In the genomic region with DNA sequence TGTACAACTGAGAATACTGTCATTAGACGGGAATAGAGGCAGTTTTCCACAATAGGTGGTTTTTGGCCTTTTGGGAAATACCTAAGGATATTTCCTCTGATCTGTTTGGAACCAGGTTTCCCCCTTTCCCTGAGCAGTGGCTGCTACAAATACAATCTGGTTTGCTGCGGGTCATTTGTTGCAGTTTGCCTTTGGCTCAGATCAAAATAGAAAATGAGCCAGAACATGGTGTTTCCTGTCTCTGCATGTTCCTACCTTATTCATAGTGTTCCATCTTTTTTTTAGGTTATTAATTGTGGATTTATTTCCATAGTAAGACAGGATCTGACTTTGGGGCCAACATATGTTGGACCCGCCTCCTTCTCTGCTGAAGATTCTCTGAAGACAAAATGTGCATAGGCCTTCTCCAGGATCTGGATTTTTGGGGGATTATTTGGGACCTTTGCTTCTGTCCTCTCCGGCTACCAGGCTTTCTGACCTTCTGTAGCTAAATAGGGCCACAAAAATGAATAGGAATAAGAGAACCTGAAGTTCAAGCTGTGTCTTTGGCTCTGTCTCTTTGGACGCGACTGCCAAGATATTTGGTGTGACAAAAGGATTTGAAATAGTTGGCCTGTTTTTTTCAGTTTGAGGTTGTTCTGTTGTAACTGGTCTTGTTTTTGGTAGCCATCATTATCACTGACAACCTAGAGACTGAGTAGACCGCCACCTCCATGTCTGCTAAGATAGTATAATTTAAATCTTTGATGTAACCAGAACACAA, we compare ENCODE assay signal across 19 cellular contexts.
DNase-seq lines count a peak whose midpoint lies in the region; ATAC-seq, FAIRE-seq and TF ChIP-seq lines count a peak whose summit lies in the region.
"Had no signal": no experiment of that assay in that cellular context is flagged by ENCODE, and none has a peak within 500 bp of the region (broad histone marks: within the 10 kb centered on the region; RNA-seq: fewer than 3 reads in every experiment).

No MANE protein-coding gene starts in this region.

- CTCF ChIA-PET in A549 (lab: Yijun Ruan, JAX) = interaction anchor here (2.5 kb wide), 1 partner anchor 369 kb away, joined by 14 read pairs; no protein-coding TSS in a partner anchor
- CTCF ChIA-PET in CD4-positive, alpha-beta T cell (lab: Charles Lee) = interaction anchor here (1.6 kb wide), 1 partner anchor 171 kb away, joined by 3 read pairs; no protein-coding TSS in a partner anchor

- H3K27ac Mint-ChIP-seq in CD4-positive, alpha-beta T cell = peak overlapping the region; percentile 84

- peaks cover 86% of the 10 kb centered on the region for H3K4me1 Mint-ChIP-seq in CD4-positive, alpha-beta T cell (ENCODE audit: low read depth)

- H3K36me3 ChIP-seq in adipocyte (ENCODE audit: control insufficient read depth, insufficient read depth, low read length, severe bottlenecking) = no peaks in the 10 kb centered on the region
- H3K36me3 ChIP-seq in lung (ENCODE audit: control insufficient read depth in 2 of 2, insufficient read depth in 2 of 2, low read length in 2 of 2) = peaks cover 0 to 5% of the 10 kb centered on the region in 2 donors
- H3K36me3 ChIP-seq: gastroesophageal sphincter, neutrophil had no signal

- TF ChIP-seq CTCF in A549 (IDR thresholded peaks at IDR 0.05) = no peak
- no peak for TF ChIP-seq CTCF in CD4-positive, alpha-beta T cell (IDR thresholded peaks at IDR 0.05)
- TF ChIP-seq CTCF in lung (IDR thresholded peaks at IDR 0.05; ENCODE audit: control extremely low read depth, extremely low read depth) = no peak

- WGBS in A549 (ENCODE audit: missing lambda C conversion rate) = 94% methylated on average over 7 of the region's 7 CpGs
- WGBS in lung, 2 donors = 87 to 88% methylated on average over 7 of the region's 7 CpGs

- intact Hi-C loops in CD4-positive, alpha-beta T cell (cut with DNase I, micrococcal nuclease) = no loop called here

- DNase-seq in A549 (ENCODE audit: low read depth in 1 of 2, low spot score in 1 of 2) (no peak), adipocyte (ENCODE audit: low read depth) (no peak), lung (ENCODE audit: low spot score) (peak; percentile 23), NCI-H1930 (lab: John Stamatoyannopoulos, UW) (no peak), medulla oblongata (ENCODE audit: extremely low spot score) (no peak), KG1 (lab: John Stamatoyannopoulos, UW) (no peak)
- no peak for DNase-seq in CD4-positive, alpha-beta T cell
- DNase-seq: amygdala; DMS153; HCEC 1CT; NCI-H2227 treated with DMSO at 0.1 percent for 48 hours; SHP77; stimulated activated CD4-positive, alpha-beta T cell treated with anti-CD3 and anti-CD28 coated beads, Interleukin-2, amount 100 ng/mL, for 24 hours had no signal

- TF ChIP-seq EP300 in A549 (IDR thresholded peaks at IDR 0.05) = no peak

- no peaks in the 10 kb centered on the region for H3K27me3 Mint-ChIP-seq in CD4-positive, alpha-beta T cell
- H3K27me3 Mint-ChIP-seq: B cell had no signal

- H3K4me3 Mint-ChIP-seq in CD4-positive, alpha-beta T cell = peak overlapping the region; percentile 20
- H3K4me3 Mint-ChIP-seq: B cell had no signal

- H3K27ac ChIP-seq in A549 (peak overlapping the region; percentile 95 to 96), lung (ENCODE audit: low read depth in 1 of 2, low read length in 1 of 2) (peak overlapping the region in 1 of 2 donors; percentile 90)
- no peak overlapping the region for H3K27ac ChIP-seq in CD4-positive, alpha-beta T cell (ENCODE audit: low read depth, low read length)

- no peaks in the 10 kb centered on the region for H3K27me3 ChIP-seq in CD4-positive, alpha-beta T cell (ENCODE audit: control insufficient read depth, insufficient read depth, low read length)
- H3K27me3 ChIP-seq in adipocyte (replicated peaks; ENCODE audit: control insufficient read depth, insufficient read depth, low read length) (no peaks in the 10 kb centered on the region), lung (ENCODE audit: control insufficient read depth, insufficient read depth) (no peaks in the 10 kb centered on the region)
- H3K27me3 ChIP-seq: gastroesophageal sphincter, neutrophil had no signal

- FAIRE-seq in A549 (lab: Jason Lieb, UNC) = no peak
- FAIRE-seq: endothelial cell of umbilical vein had no signal

- H3K4me3 ChIP-seq in A549 (no peak overlapping the region), adipocyte (ENCODE audit: low read length) (no peak overlapping the region), lung (no peak overlapping the region)
- H3K4me3 ChIP-seq: gastroesophageal sphincter had no signal

- H3K36me3 Mint-ChIP-seq in CD4-positive, alpha-beta T cell (ENCODE audit: low read depth) = peaks cover 97% of the 10 kb centered on the region

- no peak overlapping the region for H3K4me2 ChIP-seq in A549

- peaks cover 10% of the 10 kb centered on the region for H3K9me3 ChIP-seq in A549
- no peaks in the 10 kb centered on the region for H3K9me3 ChIP-seq in CD4-positive, alpha-beta T cell (ENCODE audit: control insufficient read depth, low read length)
- peaks cover 7% of the 10 kb centered on the region for H3K9me3 ChIP-seq in adipocyte (ENCODE audit: control insufficient read depth, low read length)
- no peaks in the 10 kb centered on the region for H3K9me3 ChIP-seq in lung (ENCODE audit: control insufficient read depth in 2 of 2, insufficient read depth in 1 of 2, low read length in 1 of 2)
- H3K9me3 ChIP-seq: gastroesophageal sphincter, neutrophil had no signal

- TF ChIP-seq RAD21 in A549 (conservative IDR thresholded peaks at IDR 0.05 in 1 of 2, IDR thresholded peaks at IDR 0.05 in 1 of 2) = no peak

- peaks cover 2% of the 10 kb centered on the region for H3K9me3 Mint-ChIP-seq in CD4-positive, alpha-beta T cell

- H3K9ac ChIP-seq in adipocyte (ENCODE audit: low read length) = peak overlapping the region; percentile 87

- no peak for TF ChIP-seq POLR2A in A549 (IDR thresholded peaks at IDR 0.05; ENCODE audit: low read length)

- H3K4me1 ChIP-seq in A549 = peaks cover 68% of the 10 kb centered on the region
- H3K4me1 ChIP-seq in adipocyte (ENCODE audit: control insufficient read depth, insufficient read depth, low read length) = peaks cover 75% of the 10 kb centered on the region
- H3K4me1 ChIP-seq in lung (ENCODE audit: control insufficient read depth in 2 of 2, insufficient read depth in 2 of 2, low read length in 2 of 2) = peaks cover 18 to 50% of the 10 kb centered on the region in 2 donors

- POLR2A ChIA-PET in A549 (lab: Yijun Ruan, JAX) = no interaction called here
- POLR2A ChIA-PET in CD4-positive, alpha-beta T cell (lab: Charles Lee) = interaction anchor here (1.8 kb wide), 1 partner anchor 10 kb away, joined by 6 read pairs; no protein-coding TSS in a partner anchor

- ATAC-seq in A549 (no peak), lung (ENCODE audit: insufficient read depth, low FRiP score) (no peak)
- no peak for ATAC-seq in CD4-positive, alpha-beta T cell (ENCODE audit: poor library complexity)
- ATAC-seq: activated CD4-positive, CD25-positive, alpha-beta regulatory T cell treated with anti-CD3 and anti-CD28 coated beads, Interleukin-2, amount 50 U/mL, for 24 hours; gastroesophageal sphincter; sciatic nerve had no signal

TF ChIP-seq in A549, 52 proteins besides CTCF, POLR2A, EP300 and RAD21:
- TF ChIP-seq, protein P1, sequence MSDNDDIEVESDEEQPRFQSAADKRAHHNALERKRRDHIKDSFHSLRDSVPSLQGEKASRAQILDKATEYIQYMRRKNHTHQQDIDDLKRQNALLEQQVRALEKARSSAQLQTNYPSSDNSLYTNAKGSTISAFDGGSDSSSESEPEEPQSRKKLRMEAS (IDR thresholded peaks at IDR 0.05) = no peak
- no peak for TF ChIP-seq ZSCAN20 (CRISPR knock-in tag; IDR thresholded peaks at IDR 0.05)
- TF ChIP-seq ZNF302 (CRISPR knock-in tag; IDR thresholded peaks at IDR 0.05) = no peak
